In genomic region chr11:64317325-64317960, GRCh38 we compare ENCODE assay signal across 8 cellular contexts. TPM values are rescaled to one million over a fixed set of nuclear protein-coding genes. Genes with fewer than 3 reads are reported as not detected.
DNase-seq lines count a peak whose midpoint lies in the region; ATAC-seq and TF ChIP-seq lines count a peak whose summit lies in the region.

Gene TRMT112 (minus strand): TSS chr11:64317559. CDS start chr11:64317526, 33 bp downstream.

- H3K4me1 ChIP-seq in KMS-11 (ENCODE audit: low read depth, poor library complexity, severe bottlenecking) (peaks cover 33% of the 10 kb centered on the region), Peyer's patch (peaks cover 0 to 78% (median 4%) of the 10 kb centered on the region in 4 donors), muscle layer of duodenum (ENCODE audit: control insufficient read depth in 1 of 2, insufficient read depth in 2 of 2, low read length in 2 of 2) (peaks cover 0 to 21% of the 10 kb centered on the region in 2 donors)

- H3K9me3 ChIP-seq in Peyer's patch (no peaks in the 10 kb centered on the region), muscle layer of duodenum (ENCODE audit: control insufficient read depth in 1 of 2, low read length in 2 of 2) (no peaks in the 10 kb centered on the region)

- peak; percentile 90 for DNase-seq in DMS153 treated with DMSO at 0.1 percent for 48 hours (lab: John Stamatoyannopoulos, UW; ENCODE audit: unreplicated experiment)
- DNase-seq in Peyer's patch: peak; percentile 94 to 99 (median 99)
- DNase-seq in activated T-cell treated with anti-CD3 and anti-CD28 coated beads, Interleukin-2, amount 50 U/mL, for 48 hours: peak; percentile 93 to 94
- DNase-seq in stimulated activated CD8-positive, alpha-beta memory T cell treated with anti-CD3 and anti-CD28 coated beads, Interleukin-7, amount 100 ng/mL, for 48 hours (ENCODE audit: extremely low read depth in 1 of 2, low read depth in 1 of 2): peak; percentile 85 to 98

- peak within 1 kb of the TSS; percentile 67; the same call in 1 of the 2 replicates for H2AFZ ChIP-seq in KMS-11 (ENCODE audit: low read depth)

- no peaks in the 10 kb centered on the region for H4K20me1 ChIP-seq in KMS-11 (ENCODE audit: insufficient read depth)

- H3K4me2 ChIP-seq in KMS-11: peak within 1 kb of the TSS; percentile 94

- peaks cover 19% of the 10 kb centered on the region; the same call in 1 of the 2 replicates for H3K79me2 ChIP-seq in KMS-11 (ENCODE audit: insufficient read depth, low read depth)

- H3K27ac ChIP-seq in KMS-11 (peak within 1 kb of the TSS; percentile 88), Peyer's patch (peak within 1 kb of the TSS; percentile 94 to 99 (median 96)), muscle layer of duodenum (ENCODE audit: low read length) (peak within 1 kb of the TSS; percentile 98)

- peak within 1 kb of the TSS; percentile 84 for H3K9ac ChIP-seq in KMS-11

- H3K4me3 ChIP-seq in KMS-11 (IDR thresholded peaks at IDR 0.05; ENCODE audit: insufficient read depth, low read depth, low read length): no peak within 1 kb of the TSS
- peak within 1 kb of the TSS; percentile 60 to 88 (median 74) for H3K4me3 ChIP-seq in Peyer's patch
- peak within 1 kb of the TSS; percentile 84 to 93 for H3K4me3 ChIP-seq in muscle layer of duodenum (ENCODE audit: low read depth in 1 of 2, low read length in 2 of 2)

- TF ChIP-seq CTCF in KMS-11 (conservative IDR thresholded peaks at IDR 0.05; ENCODE audit: low read depth, low read length): no peak
- TF ChIP-seq CTCF in Peyer's patch (IDR thresholded peaks at IDR 0.05): no peak

- no peaks in the 10 kb centered on the region for H3K27me3 ChIP-seq in KMS-11 (ENCODE audit: insufficient read depth, low read depth)
- no peaks in the 10 kb centered on the region for H3K27me3 ChIP-seq in Peyer's patch
- H3K27me3 ChIP-seq in muscle layer of duodenum (ENCODE audit: low read depth, low read length): no peaks in the 10 kb centered on the region

- peak; percentile 65 to 70 for TF ChIP-seq POLR2A in Peyer's patch (IDR thresholded peaks at IDR 0.05)

- ATAC-seq in GM21717 (IDR thresholded peaks at IDR 0.05; ENCODE audit: unreplicated experiment) (peak; percentile 41), esophagus mucosa (peak; percentile 78)

- H3K36me3 ChIP-seq in KMS-11 (ENCODE audit: insufficient read depth): no peaks in the 10 kb centered on the region
- H3K36me3 ChIP-seq in Peyer's patch: peaks cover 0 to 42% (median 0%) of the 10 kb centered on the region in 3 donors
- peaks cover 11 to 41% of the 10 kb centered on the region in 2 donors for H3K36me3 ChIP-seq in muscle layer of duodenum (ENCODE audit: control insufficient read depth in 1 of 2, insufficient read depth in 2 of 2, low read length in 2 of 2)

RNA-seq across cellular contexts. Expression of gene TRMT112, which starts in this region (rescaled TPM):
- 100 to 1,000 TPM in 1 of 4 donors, 10 to 100 TPM in 3; 55.3 to 163 (median 63.1) TPM for total RNA-seq in Peyer's patch
- 181 TPM for total RNA-seq in esophagus mucosa
